1 cellular context compared by ENCODE assay signal in genomic region chr5:10860196-10860543, GRCh38.
TF ChIP-seq lines count a peak whose summit lies in the region.

No MANE protein-coding gene starts in this region.

TF ChIP-seq in HepG2, 621 proteins besides CTCF, POLR2A, EP300 and RAD21 (continued from another document):
- no peak for TF ChIP-seq ZSCAN29 (CRISPR knock-in tag; conservative IDR thresholded peaks at IDR 0.05)
- no peak for TF ChIP-seq RFXANK (CRISPR knock-in tag; IDR thresholded peaks at IDR 0.05)
- TF ChIP-seq SIX1 (CRISPR knock-in tag; IDR thresholded peaks at IDR 0.05; ENCODE audit: borderline replicate concordance): no peak
- TF ChIP-seq TBX2 (CRISPR knock-in tag; IDR thresholded peaks at IDR 0.05; ENCODE audit: borderline replicate concordance): 0 out of 2 replicates have a peak, but pooled peaks have one; percentile 23
- no peak for TF ChIP-seq ZBTB37 (CRISPR knock-in tag; IDR thresholded peaks at IDR 0.05)
- 0 out of 2 replicates have a peak, but pooled peaks have one; percentile 39 for TF ChIP-seq GFI1 (CRISPR knock-in tag; IDR thresholded peaks at IDR 0.05; ENCODE audit: borderline replicate concordance)
- no peak for TF ChIP-seq ARID5B (CRISPR knock-in tag; IDR thresholded peaks at IDR 0.05)
- TF ChIP-seq PAXIP1 (CRISPR knock-in tag; conservative IDR thresholded peaks at IDR 0.05): peak; percentile 5; the same call in 1 of the 2 replicates
- no peak for TF ChIP-seq HNRNPK (IDR thresholded peaks at IDR 0.05; ENCODE audit: low read depth, low read length, poor library complexity, severe bottlenecking)
- TF ChIP-seq KDM5B (CRISPR knock-in tag; IDR thresholded peaks at IDR 0.05; ENCODE audit: borderline replicate concordance): peak; percentile 24; the same call in 1 of the 2 replicates
- no peak for TF ChIP-seq NFKB2 (CRISPR knock-in tag; IDR thresholded peaks at IDR 0.05; ENCODE audit: borderline replicate concordance)
- TF ChIP-seq ZNF720 (CRISPR knock-in tag; IDR thresholded peaks at IDR 0.05): no peak
- no peak for TF ChIP-seq LCORL (IDR thresholded peaks at IDR 0.05)
- no peak for TF ChIP-seq LCORL (CRISPR knock-in tag; IDR thresholded peaks at IDR 0.05)
- no peak for TF ChIP-seq ZNF12 (CRISPR knock-in tag; IDR thresholded peaks at IDR 0.05)
- no peak for TF ChIP-seq TFDP1 (CRISPR knock-in tag; IDR thresholded peaks at IDR 0.05; ENCODE audit: borderline replicate concordance)
- TF ChIP-seq ZFP36 (IDR thresholded peaks at IDR 0.05; ENCODE audit: borderline replicate concordance, low read depth, low read length, partially characterized antibody): no peak
- TF ChIP-seq ZNF710 (CRISPR knock-in tag; IDR thresholded peaks at IDR 0.05; ENCODE audit: borderline replicate concordance): 0 out of 2 replicates have a peak, but pooled peaks have one; percentile 12
- 0 out of 2 replicates have a peak, but pooled peaks have one; percentile 20 for TF ChIP-seq ZBTB7B (CRISPR knock-in tag; IDR thresholded peaks at IDR 0.05)
- no peak for TF ChIP-seq ZHX2 (IDR thresholded peaks at IDR 0.05; ENCODE audit: low read depth)
- TF ChIP-seq ZHX2 (CRISPR knock-in tag; IDR thresholded peaks at IDR 0.05; ENCODE audit: borderline replicate concordance): no peak
- TF ChIP-seq BHLHE40 (IDR thresholded peaks at IDR 0.05; ENCODE audit: low read length): no peak
- no peak for TF ChIP-seq ZBTB43 (CRISPR knock-in tag; conservative IDR thresholded peaks at IDR 0.05)
- TF ChIP-seq ZNF343 (CRISPR knock-in tag; IDR thresholded peaks at IDR 0.05): no peak
- no peak for TF ChIP-seq SP4 (CRISPR knock-in tag; IDR thresholded peaks at IDR 0.05)
- TF ChIP-seq ZNF230 (CRISPR knock-in tag; IDR thresholded peaks at IDR 0.05): no peak
